In genomic region chr1:24762133-24762676, GRCh38 we compare ENCODE assay signal across 1 cellular context.
TF ChIP-seq lines count a peak whose summit lies in the region.

No MANE protein-coding gene starts in this region.

TF ChIP-seq in K562, 482 proteins besides CTCF, POLR2A, EP300 and RAD21 (continued from another document and continues in another):
- TF ChIP-seq ELK1 (CRISPR knock-in tag; IDR thresholded peaks at IDR 0.05) (no peak), CEBPB (tag; IDR thresholded peaks at IDR 0.05) (peak; percentile 66; the same call in 1 of the 2 replicates), THRB (CRISPR knock-in tag; conservative IDR thresholded peaks at IDR 0.05) (peak; percentile 81; the same call in 1 of the 2 replicates), ARID1B (IDR thresholded peaks at IDR 0.05) (peak; percentile 62; the same call in 1 of the 2 replicates), RBM39 (optimal IDR thresholded peaks at IDR 0.05; ENCODE audit: low read depth, low read length) (no peak), POU5F1 (IDR thresholded peaks at IDR 0.05; ENCODE audit: borderline replicate concordance, low read depth, low read length, partially characterized antibody) (no peak), ZNF24 (IDR thresholded peaks at IDR 0.05) (0 out of 2 replicates have a peak, but pooled peaks have one; percentile 24), RCOR1 (IDR thresholded peaks at IDR 0.05; ENCODE audit: borderline replicate concordance in 1 of 2, low read depth in 2 of 2, low read length in 2 of 2) (peak in 1 of 2 experiments; percentile 32; a peak in 1 of 4 replicates), MAZ (CRISPR knock-in tag; conservative IDR thresholded peaks at IDR 0.05 in 1 of 2, IDR thresholded peaks at IDR 0.05 in 1 of 2) (peak in 1 of 2 experiments; percentile 47; a peak in 1 of 4 replicates), ZNF121 (CRISPR knock-in tag; conservative IDR thresholded peaks at IDR 0.05) (peak; percentile 97), JUN (IDR thresholded peaks at IDR 0.05; ENCODE audit: borderline replicate concordance, low read depth, low read length) (peak; percentile 66; the same call in 1 of the 2 replicates), JUN (CRISPR knock-in tag; IDR thresholded peaks at IDR 0.05; ENCODE audit: borderline replicate concordance) (no peak), ELF4 (CRISPR knock-in tag; IDR thresholded peaks at IDR 0.05) (peak; percentile 81), ZBTB17 (CRISPR knock-in tag; IDR thresholded peaks at IDR 0.05) (no peak), KDM1A (IDR thresholded peaks at IDR 0.05) (0 out of 4 replicates have a peak, but pooled peaks have one; percentile 7 to 14), HDGF (IDR thresholded peaks at IDR 0.05) (peak; percentile 75), SOX6 (IDR thresholded peaks at IDR 0.05) (peak; percentile 62; the same call in 1 of the 2 replicates), ZBTB11 (CRISPR knock-in tag; IDR thresholded peaks at IDR 0.05) (peak in 1 of 3 experiments; percentile 52; a peak in 2 of 6 replicates), POLR2B (IDR thresholded peaks at IDR 0.05; ENCODE audit: low read depth, partially characterized antibody) (peak; percentile 36), JUND (IDR thresholded peaks at IDR 0.05; ENCODE audit: borderline replicate concordance, low read depth, low read length) (peak; percentile 79), JUND (tag; IDR thresholded peaks at IDR 0.05; ENCODE audit: borderline replicate concordance, low read depth, low read length) (peak; percentile 91), TRIM25 (IDR thresholded peaks at IDR 0.05; ENCODE audit: borderline replicate concordance) (peak; percentile 62; the same call in 1 of the 2 replicates), LEF1 (IDR thresholded peaks at IDR 0.05) (peak; percentile 59; the same call in 1 of the 2 replicates), SREBF2 (CRISPR knock-in tag; IDR thresholded peaks at IDR 0.05) (no peak), HCFC1 (IDR thresholded peaks at IDR 0.05; ENCODE audit: low read depth, low read length) (no peak), BCOR (IDR thresholded peaks at IDR 0.05) (peak; percentile 67), ZBTB9 (CRISPR knock-in tag; IDR thresholded peaks at IDR 0.05) (0 out of 2 replicates have a peak, but pooled peaks have one; percentile 29), NFRKB (IDR thresholded peaks at IDR 0.05; ENCODE audit: low read depth) (0 out of 2 replicates have a peak, but pooled peaks have one; percentile 60), RBM15 (IDR thresholded peaks at IDR 0.05; ENCODE audit: insufficient read depth, low read length) (no peak), CTBP1 (IDR thresholded peaks at IDR 0.05; ENCODE audit: borderline replicate concordance) (peak; percentile 38; the same call in 1 of the 2 replicates), PPARD (CRISPR knock-in tag; IDR thresholded peaks at IDR 0.05) (no peak), SMARCE1 (IDR thresholded peaks at IDR 0.05) (peak; percentile 80), L3MBTL2 (IDR thresholded peaks at IDR 0.05) (no peak), ZNF197 (CRISPR knock-in tag; IDR thresholded peaks at IDR 0.05; ENCODE audit: low read depth) (0 out of 2 replicates have a peak, but pooled peaks have one; percentile 60), ATF3 (IDR thresholded peaks at IDR 0.05) (peak; percentile 89), ATF3 (CRISPR knock-in tag; conservative IDR thresholded peaks at IDR 0.05) (no peak), ZNF766 (CRISPR knock-in tag; conservative IDR thresholded peaks at IDR 0.05) (0 out of 2 replicates have a peak, but pooled peaks have one; percentile 52), HMBOX1 (IDR thresholded peaks at IDR 0.05) (peak; percentile 51; the same call in 1 of the 2 replicates), ZBTB26 (CRISPR knock-in tag; IDR thresholded peaks at IDR 0.05) (peak; percentile 93; the same call in 1 of the 2 replicates), CEBPG (CRISPR knock-in tag; IDR thresholded peaks at IDR 0.05) (no peak), CEBPG (tag; conservative IDR thresholded peaks at IDR 0.05 in 1 of 2, IDR thresholded peaks at IDR 0.05 in 1 of 2) (peak; percentile 51 to 53; a peak in 3 of 4 replicates), HBP1 (CRISPR knock-in tag; IDR thresholded peaks at IDR 0.05) (peak; percentile 91), CBX3 (IDR thresholded peaks at IDR 0.05; ENCODE audit: borderline replicate concordance in 1 of 2, low read length in 2 of 2) (peak in 1 of 2 experiments; percentile 65; a peak in 1 of 3 replicates), IRF9 (tag; IDR thresholded peaks at IDR 0.05) (no peak), E2F8 (IDR thresholded peaks at IDR 0.05; ENCODE audit: low read depth, partially characterized antibody) (peak; percentile 43)
